Comparison of ENCODE assay signal across 19 cellular contexts in genomic region chr6:148273962-148274752, GRCh38.
A peak's percentile ranks its signal among the peaks of the same experiment; 100 is the strongest.
DNase-seq lines count a peak whose midpoint lies in the region; ATAC-seq, FAIRE-seq and TF ChIP-seq lines count a peak whose summit lies in the region.
"Had no signal": no experiment of that assay in that cellular context is flagged by ENCODE, and none has a peak within 500 bp of the region (broad histone marks: within the 10 kb centered on the region; RNA-seq: fewer than 3 reads in every experiment).

No MANE protein-coding gene starts in this region.

- H3K27ac ChIP-seq in HepG2 (ENCODE audit: extremely low read length, insufficient read depth, low read length) (no peak overlapping the region), right lobe of liver (no peak overlapping the region), brain microvascular endothelial cell (peak overlapping the region; percentile 37)
- H3K27ac ChIP-seq: heart right ventricle had no signal

- CTCF ChIA-PET in HepG2 (lab: Yijun Ruan, JAX; ENCODE audit: low intra/inter-chr PET ratio, low total read pairs) = no interaction called here
- CTCF ChIA-PET in activated CD4-positive, alpha-beta memory T cell treated with anti-CD3 and anti-CD28 coated beads, Interleukin-2, amount 10 ng/mL, durations not matched to agents 7 days and 5 days (lab: Charles Lee) = no interaction called here

- H3K27ac Mint-ChIP-seq in activated T-cell treated with anti-CD3 and anti-CD28 coated beads, Interleukin-2, amount 50 U/mL, for 24 hours = no peak overlapping the region
- H3K27ac Mint-ChIP-seq in activated CD4-positive, alpha-beta memory T cell treated with anti-CD3 and anti-CD28 coated beads, Interleukin-2, amount 10 ng/mL, durations not matched to agents 7 days and 5 days = no peak overlapping the region
- H3K27ac Mint-ChIP-seq: activated naive CD8-positive, alpha-beta T cell had no signal

- no peak overlapping the region for H2AFZ ChIP-seq in HepG2 (ENCODE audit: low read length)

- H3K4me2 ChIP-seq in HepG2 (ENCODE audit: low read depth, low read length) = no peak overlapping the region

- H3K9ac ChIP-seq in HepG2 (ENCODE audit: insufficient read depth, low read depth, low read length) = no peak overlapping the region

- H3K4me3 ChIP-seq in HepG2 (replicated peaks in 1 of 3; ENCODE audit: insufficient read depth in 1 of 3, low read depth in 2 of 3, low read length in 3 of 3) (no peak overlapping the region), right lobe of liver (no peak overlapping the region), brain microvascular endothelial cell (ENCODE audit: low read depth, low read length) (no peak overlapping the region)

- peaks cover 24% of the 10 kb centered on the region for H3K27me3 Mint-ChIP-seq in activated T-cell treated with anti-CD3 and anti-CD28 coated beads, Interleukin-2, amount 50 U/mL, for 24 hours
- H3K27me3 Mint-ChIP-seq in activated CD4-positive, alpha-beta memory T cell treated with anti-CD3 and anti-CD28 coated beads, Interleukin-2, amount 10 ng/mL, durations not matched to agents 7 days and 5 days = peaks cover 11% of the 10 kb centered on the region

- no peaks in the 10 kb centered on the region for H3K79me2 ChIP-seq in HepG2 (ENCODE audit: insufficient read depth, low read length)

- no peak for TF ChIP-seq EP300 in HepG2 (IDR thresholded peaks at IDR 0.05; ENCODE audit: low read depth in 2 of 2, low read length in 2 of 2)
- no peak for TF ChIP-seq EP300 in HepG2 (CRISPR knock-in tag; IDR thresholded peaks at IDR 0.05; ENCODE audit: borderline replicate concordance)

- in situ Hi-C loops in HepG2 (cut with HindIII; ENCODE audit: extremely low pct_ligation_motif_present, low pct_unique_long_range_greater_than_20kb) = no loop called here
- in situ Hi-C loops in brain microvascular endothelial cell (cut with HindIII; ENCODE audit: low pct_ligation_motif_present, low sequenced_read_pairs) = loop anchor here (25.0 kb wide), 1 partner anchor 263 kb away; no protein-coding TSS in a partner anchor

- ATAC-seq in HepG2 (no peak), right lobe of liver (no peak)
- ATAC-seq: HCT116, heart right ventricle, PC-3 had no signal

- H3K36me3 Mint-ChIP-seq in activated T-cell treated with anti-CD3 and anti-CD28 coated beads, Interleukin-2, amount 50 U/mL, for 24 hours (ENCODE audit: low read depth) = no peaks in the 10 kb centered on the region
- H3K36me3 Mint-ChIP-seq in activated CD4-positive, alpha-beta memory T cell treated with anti-CD3 and anti-CD28 coated beads, Interleukin-2, amount 10 ng/mL, durations not matched to agents 7 days and 5 days (ENCODE audit: low read depth) = no peaks in the 10 kb centered on the region
- H3K36me3 Mint-ChIP-seq: activated naive CD8-positive, alpha-beta T cell had no signal

- no peaks in the 10 kb centered on the region for H3K9me3 Mint-ChIP-seq in activated T-cell treated with anti-CD3 and anti-CD28 coated beads, Interleukin-2, amount 50 U/mL, for 24 hours
- no peaks in the 10 kb centered on the region for H3K9me3 Mint-ChIP-seq in activated CD4-positive, alpha-beta memory T cell treated with anti-CD3 and anti-CD28 coated beads, Interleukin-2, amount 10 ng/mL, durations not matched to agents 7 days and 5 days

- DNase-seq in HepG2 (ENCODE audit: low spot score) = no peak
- no peak for DNase-seq in right lobe of liver
- DNase-seq in brain microvascular endothelial cell = no peak
- peak; percentile 4 for DNase-seq in fibroblast of the conjunctiva (ENCODE audit: low read depth)
- DNase-seq in effector CD8-positive, alpha-beta T cell (lab: John Stamatoyannopoulos, UW) = no peak
- DNase-seq in RKO (ENCODE audit: low spot score) = no peak
- no peak for DNase-seq in activated T-cell treated with anti-CD3 and anti-CD28 coated beads, Interleukin-2, amount 50 U/mL, for 24 hours
- no peak for DNase-seq in activated CD4-positive, alpha-beta memory T cell treated with anti-CD3 and anti-CD28 coated beads, Interleukin-2, amount 10 ng/mL, durations not matched to agents 7 days and 5 days
- DNase-seq: activated CD4-positive, alpha-beta T cell treated with anti-CD3 and anti-CD28 coated beads, Interleukin-2, amount 50 U/mL, for 1 hour; heart right ventricle; islet precursor cell; NCI-H187 treated with DMSO at 0.1 percent for 48 hours; NCI-H748 treated with DMSO at 0.1 percent for 48 hours; PC-3; stimulated activated CD4-positive, alpha-beta T cell treated with anti-CD3 and anti-CD28 coated beads, Interleukin-1b, Interleukin-23, amount 100 ng/mL, for 48 hours had no signal

- FAIRE-seq in HepG2 (lab: Jason Lieb, UNC) = no peak
- FAIRE-seq: TTC549 had no signal

- no peak overlapping the region for H3K4me3 Mint-ChIP-seq in activated T-cell treated with anti-CD3 and anti-CD28 coated beads, Interleukin-2, amount 50 U/mL, for 24 hours
- no peak overlapping the region for H3K4me3 Mint-ChIP-seq in activated CD4-positive, alpha-beta memory T cell treated with anti-CD3 and anti-CD28 coated beads, Interleukin-2, amount 10 ng/mL, durations not matched to agents 7 days and 5 days
- H3K4me3 Mint-ChIP-seq: activated naive CD8-positive, alpha-beta T cell had no signal

- TF ChIP-seq CTCF in HepG2 (CRISPR knock-in tag; IDR thresholded peaks at IDR 0.05) (no peak), right lobe of liver (IDR thresholded peaks at IDR 0.05) (no peak), brain microvascular endothelial cell (IDR thresholded peaks at IDR 0.05; ENCODE audit: low read depth, low read length, missing control alignments) (peak; percentile 32)

- H3K9me3 ChIP-seq in HepG2 (ENCODE audit: low read length) (no peaks in the 10 kb centered on the region), right lobe of liver (no peaks in the 10 kb centered on the region)
- H3K9me3 ChIP-seq: heart right ventricle, right atrium auricular region had no signal

- no peak for TF ChIP-seq POLR2A in HepG2 (IDR thresholded peaks at IDR 0.05; ENCODE audit: insufficient read depth in 1 of 2, low read depth in 2 of 2, low read length in 2 of 2)
- TF ChIP-seq POLR2A in right lobe of liver (IDR thresholded peaks at IDR 0.05) = no peak

- no peak for TF ChIP-seq RAD21 in HepG2 (CRISPR knock-in tag; IDR thresholded peaks at IDR 0.05)

- H3K36me3 ChIP-seq in HepG2 (replicated peaks in 1 of 2; ENCODE audit: control insufficient read depth in 1 of 2, insufficient read depth in 2 of 2, low read length in 2 of 2) (no peaks in the 10 kb centered on the region), right lobe of liver (no peaks in the 10 kb centered on the region), brain microvascular endothelial cell (replicated peaks) (peaks cover 9% of the 10 kb centered on the region)
- H3K36me3 ChIP-seq: heart right ventricle, right atrium auricular region had no signal

- no TSS peak for BruUV-seq in HepG2 (replicated peaks; lab: Mats Ljungman, UMichigan)

- POLR2A ChIA-PET in HepG2 (lab: Yijun Ruan, JAX) = no interaction called here
- POLR2A ChIA-PET in activated CD4-positive, alpha-beta memory T cell treated with anti-CD3 and anti-CD28 coated beads, Interleukin-2, amount 10 ng/mL, durations not matched to agents 7 days and 5 days (lab: Charles Lee) = no interaction called here

- no peaks in the 10 kb centered on the region for H3K27me3 ChIP-seq in HepG2 (ENCODE audit: control insufficient read depth in 1 of 2, insufficient read depth in 2 of 2, low read length in 2 of 2)
- no peaks in the 10 kb centered on the region for H3K27me3 ChIP-seq in right lobe of liver
- H3K27me3 ChIP-seq in brain microvascular endothelial cell (replicated peaks) = no peaks in the 10 kb centered on the region
- H3K27me3 ChIP-seq: heart right ventricle, right atrium auricular region had no signal

- H3K4me1 ChIP-seq in HepG2 (ENCODE audit: insufficient read depth, low read length) (no peaks in the 10 kb centered on the region), right lobe of liver (no peaks in the 10 kb centered on the region)
- H3K4me1 ChIP-seq: right atrium auricular region had no signal

- 53% methylated on average over 5 of the region's 5 CpGs for WGBS in HepG2 (ENCODE audit: low lambda C conversion rate)
- WGBS in right lobe of liver (ENCODE audit: insufficient coverage, low coverage, low lambda C conversion rate, missing lambda C conversion rate) = 65% methylated on average over 5 of the region's 5 CpGs

- intact Hi-C loops in HepG2 (cut with micrococcal nuclease; ENCODE audit: unreplicated experiment) = no loop called here
- intact Hi-C loops in right lobe of liver (cut with DNase I) = no loop called here

- H4K20me1 ChIP-seq in HepG2 (ENCODE audit: insufficient read depth, low read length) = no peaks in the 10 kb centered on the region

- no peaks in the 10 kb centered on the region for H3K4me1 Mint-ChIP-seq in activated T-cell treated with anti-CD3 and anti-CD28 coated beads, Interleukin-2, amount 50 U/mL, for 24 hours (ENCODE audit: low read depth)
- H3K4me1 Mint-ChIP-seq in activated CD4-positive, alpha-beta memory T cell treated with anti-CD3 and anti-CD28 coated beads, Interleukin-2, amount 10 ng/mL, durations not matched to agents 7 days and 5 days = no peaks in the 10 kb centered on the region

TF ChIP-seq in HepG2, 621 proteins besides CTCF, POLR2A, EP300 and RAD21 (continues in another document):
- TF ChIP-seq ZNF367 (CRISPR knock-in tag; IDR thresholded peaks at IDR 0.05; ENCODE audit: borderline replicate concordance) (no peak), ZNF616 (CRISPR knock-in tag; IDR thresholded peaks at IDR 0.05; ENCODE audit: low read depth) (no peak), ZNF691 (CRISPR knock-in tag; IDR thresholded peaks at IDR 0.05; ENCODE audit: borderline replicate concordance, low read depth) (no peak), SIN3A (IDR thresholded peaks at IDR 0.05; ENCODE audit: borderline replicate concordance, low read depth, low read length) (no peak), ZBTB43 (CRISPR knock-in tag; conservative IDR thresholded peaks at IDR 0.05) (no peak), ZNF441 (CRISPR knock-in tag; IDR thresholded peaks at IDR 0.05; ENCODE audit: borderline replicate concordance) (no peak)
